ENCODE assay signal across 8 cellular contexts in genomic region chr4:24440765-24441164, GRCh38.
"Had no signal": no experiment of that assay in that cellular context is flagged by ENCODE, and none has a peak within 500 bp of the region (broad histone marks: within the 10 kb centered on the region; RNA-seq: fewer than 3 reads in every experiment).

No MANE protein-coding gene starts in this region.

- H3K4me3 ChIP-seq: GM12878 had no signal

- DNase-seq: GDM1, GF-D8 had no signal

- ATAC-seq: GM12878 had no signal

- FAIRE-seq: G401.6, GM12878, GM12891, GM12892, GM18507, GM19239 had no signal
